22 cellular contexts compared by ENCODE assay signal in genomic region chr13:71625183-71625582, GRCh38.
DNase-seq lines count a peak whose midpoint lies in the region; ATAC-seq and TF ChIP-seq lines count a peak whose summit lies in the region.
"Had no signal": no experiment of that assay in that cellular context is flagged by ENCODE, and none has a peak within 500 bp of the region (broad histone marks: within the 10 kb centered on the region; RNA-seq: fewer than 3 reads in every experiment).

No MANE protein-coding gene starts in this region.

- no peaks in the 10 kb centered on the region for H3K36me3 ChIP-seq in IMR-90 (ENCODE audit: control insufficient read depth, insufficient read depth, low read length)
- H3K36me3 ChIP-seq: SJCRH30 had no signal

- H3K27me3 Mint-ChIP-seq in glutamatergic neuron (ENCODE audit: unreplicated experiment), result no peaks in the 10 kb centered on the region
- H3K27me3 Mint-ChIP-seq: activated CD4-positive, alpha-beta T cell treated with anti-CD3 and anti-CD28 coated beads, Interleukin-2, amount 10 ng/mL, durations not matched to agents 7 days and 5 days; activated CD8-positive, alpha-beta memory T cell treated with anti-CD3 and anti-CD28 coated beads, Interleukin-2, amount 10 ng/mL, durations not matched to agents 7 days and 5 days; activated naive CD4-positive, alpha-beta T cell treated with anti-CD3 and anti-CD28 coated beads, Interleukin-2, amount 10 ng/mL, durations not matched to agents 7 days and 5 days; CD4-positive, CD25-positive, alpha-beta regulatory T cell; natural killer cell treated with Interleukin-12 subunit alpha and Interleukin-12 subunit beta and Interleukin-15 and Interleukin-18, amount 100 ng/mL, for 72 hours had no signal

- no peak overlapping the region for H3K9ac ChIP-seq in IMR-90 (ENCODE audit: low read depth, low read length)
- H3K9ac ChIP-seq: parathyroid adenoma had no signal

- TF ChIP-seq CTCF in IMR-90 (conservative IDR thresholded peaks at IDR 0.05; ENCODE audit: low read depth, low read length), result no peak
- no peak for TF ChIP-seq CTCF in VCaP (conservative IDR thresholded peaks at IDR 0.05)
- TF ChIP-seq CTCF in glutamatergic neuron (IDR thresholded peaks at IDR 0.05; ENCODE audit: partially characterized antibody, unreplicated experiment), result no peak

- intact Hi-C loops in IMR-90 (cut with micrococcal nuclease), result no loop called here

- H2AFZ ChIP-seq in IMR-90 (replicated peaks; ENCODE audit: low read length, poor library complexity), result no peak overlapping the region
- H2AFZ ChIP-seq: parathyroid adenoma had no signal

- no peak overlapping the region; the same call in 1 of the 2 replicates for H3K23ac ChIP-seq in IMR-90 (ENCODE audit: low read depth, low read length)

- DNase-seq in IMR-90 (peak; percentile 12), glutamatergic neuron (no peak), pulmonary artery endothelial cell (ENCODE audit: low read depth, low spot score) (peak; percentile 36), middle frontal gyrus (ENCODE audit: extremely low spot score, low spot score) (no peak), activated T-cell treated with anti-CD3 and anti-CD28 coated beads for 4 hours (no peak), caudate nucleus (lab: John Stamatoyannopoulos, UW) (no peak)
- DNase-seq: activated CD4-positive, alpha-beta T cell treated with anti-CD3 and anti-CD28 coated beads, Interleukin-2, amount 10 ng/mL, durations not matched to agents 7 days and 5 days; activated CD8-positive, alpha-beta memory T cell treated with anti-CD3 and anti-CD28 coated beads, Interleukin-2, amount 10 ng/mL, durations not matched to agents 7 days and 5 days; activated naive CD4-positive, alpha-beta T cell treated with anti-CD3 and anti-CD28 coated beads, Interleukin-2, amount 10 ng/mL, durations not matched to agents 7 days and 5 days; CD4-positive, CD25-positive, alpha-beta regulatory T cell; head of caudate nucleus; NCI-H187 treated with DMSO at 0.1 percent for 48 hours; SJCRH30; stimulated activated CD4-positive, alpha-beta T cell treated with anti-CD3 and anti-CD28 coated beads, Interleukin-15, amount 100 ng/mL, for 24 hours; stimulated activated naive CD8-positive, alpha-beta T cell treated with anti-CD3 and anti-CD28 coated beads, Interleukin-15, Interleukin-2, amounts not matched to agents 100 U/mL and 50 U/mL, for 24 hours had no signal

- dilution Hi-C loops in IMR-90 (cut with HindIII; ENCODE audit: low sequenced_read_pairs, unreplicated experiment), result no loop called here

- no TSS peak for BruUV-seq in IMR-90 (replicated peaks; lab: Mats Ljungman, UMichigan)

- peak overlapping the region; percentile 86 for H2BK5ac ChIP-seq in IMR-90 (ENCODE audit: low read depth, low read length, poor library complexity, severe bottlenecking)

- ATAC-seq in IMR-90 (ENCODE audit: low read depth), result peak; percentile 16
- ATAC-seq: activated CD8-positive, alpha-beta memory T cell treated with anti-CD3 and anti-CD28 coated beads, Interleukin-2, amount 10 ng/mL, durations not matched to agents 7 days and 5 days; natural killer cell treated with Interleukin-12 subunit alpha and Interleukin-12 subunit beta and Interleukin-15 and Interleukin-18, amount 100 ng/mL, for 72 hours; Panc1; sciatic nerve; stimulated activated naive CD8-positive, alpha-beta T cell treated with anti-CD3 and anti-CD28 coated beads, Interleukin-15, Interleukin-2, amounts not matched to agents 100 U/mL and 50 U/mL, for 24 hours had no signal

- H2AK5ac ChIP-seq in IMR-90 (ENCODE audit: low read depth, low read length), result no peak overlapping the region

- H4K20me1 ChIP-seq in IMR-90 (ENCODE audit: insufficient read depth, low read length), result no peaks in the 10 kb centered on the region

- H3K56ac ChIP-seq in IMR-90 (ENCODE audit: extremely low read depth, insufficient read depth, low read length), result peak overlapping the region; percentile 5

- no CpG with 5 or more reads among the region's 1 CpG for WGBS in IMR-90 (ENCODE audit: extremely low coverage in 2 of 2, insufficient read length in 1 of 2), 2 experiments

- H4K8ac ChIP-seq in IMR-90 (ENCODE audit: low read depth in 2 of 2, low read length in 2 of 2), result peak overlapping the region; percentile 31 to 79; a peak in 2 of 4 replicates

- H3K9me3 Mint-ChIP-seq in glutamatergic neuron (ENCODE audit: unreplicated experiment), result peaks cover 11% of the 10 kb centered on the region
- H3K9me3 Mint-ChIP-seq: activated CD4-positive, alpha-beta T cell treated with anti-CD3 and anti-CD28 coated beads, Interleukin-2, amount 10 ng/mL, durations not matched to agents 7 days and 5 days; activated naive CD4-positive, alpha-beta T cell treated with anti-CD3 and anti-CD28 coated beads, Interleukin-2, amount 10 ng/mL, durations not matched to agents 7 days and 5 days; activated T-helper 1 cell treated with anti-CD3 and anti-CD28 coated beads, Interleukin-12 subunit alpha, Interleukin-12 subunit beta, Interleukin-2, Interleukin-4 antibody, amounts not matched to agents 30 ng/mL and 10 ng/mL and 1 ng/mL, durations not matched to agents 14 hours and 24 hours and 36 hours; T-helper 1 cell treated with Interleukin-12 subunit alpha and Interleukin-12 subunit beta and Interleukin-4 antibody, amounts not matched to agents 30 μg/mL and 1 μg/mL, for 36 hours had no signal

- H3K4me1 Mint-ChIP-seq in glutamatergic neuron (ENCODE audit: low read depth, unreplicated experiment), result peaks cover 39% of the 10 kb centered on the region
- H3K4me1 Mint-ChIP-seq: activated CD4-positive, alpha-beta T cell treated with anti-CD3 and anti-CD28 coated beads, Interleukin-2, amount 10 ng/mL, durations not matched to agents 7 days and 5 days; activated CD8-positive, alpha-beta memory T cell treated with anti-CD3 and anti-CD28 coated beads, Interleukin-2, amount 10 ng/mL, durations not matched to agents 7 days and 5 days; activated naive CD4-positive, alpha-beta T cell treated with anti-CD3 and anti-CD28 coated beads, Interleukin-2, amount 10 ng/mL, durations not matched to agents 7 days and 5 days; CD4-positive, CD25-positive, alpha-beta regulatory T cell had no signal

- peak overlapping the region; percentile 84; the same call in 1 of the 2 replicates for H2BK120ac ChIP-seq in IMR-90 (ENCODE audit: low read depth, low read length)

- H3K79me1 ChIP-seq in IMR-90 (ENCODE audit: low read depth in 1 of 2, low read length in 2 of 2), result no peaks in the 10 kb centered on the region

- in situ Hi-C loops in IMR-90 (cut with MboI; ENCODE audit: low sequenced_read_pairs), result no loop called here

- POLR2A ChIA-PET in IMR-90 (lab: Charles Lee; ENCODE audit: unreplicated experiment), result no interaction called here

- H2BK15ac ChIP-seq in IMR-90 (ENCODE audit: low read depth, low read length), result no peak overlapping the region

- no peaks in the 10 kb centered on the region for H3K9me3 ChIP-seq in IMR-90 (ENCODE audit: control insufficient read depth, insufficient read depth, low read length)
- H3K9me3 ChIP-seq: SJCRH30 had no signal

- CTCF ChIA-PET in IMR-90 (lab: Yijun Ruan, JAX), result no interaction called here

- H3K14ac ChIP-seq in IMR-90 (replicated peaks; ENCODE audit: low read depth, low read length), result no peak overlapping the region

- H3K27ac Mint-ChIP-seq in glutamatergic neuron (ENCODE audit: unreplicated experiment), result peak overlapping the region; percentile 41
- H3K27ac Mint-ChIP-seq: activated CD4-positive, alpha-beta T cell treated with anti-CD3 and anti-CD28 coated beads, Interleukin-2, amount 10 ng/mL, durations not matched to agents 7 days and 5 days; activated CD8-positive, alpha-beta memory T cell treated with anti-CD3 and anti-CD28 coated beads, Interleukin-2, amount 10 ng/mL, durations not matched to agents 7 days and 5 days; activated naive CD4-positive, alpha-beta T cell treated with anti-CD3 and anti-CD28 coated beads, Interleukin-2, amount 10 ng/mL, durations not matched to agents 7 days and 5 days; activated T-helper 1 cell treated with anti-CD3 and anti-CD28 coated beads, Interleukin-12 subunit alpha, Interleukin-12 subunit beta, Interleukin-2, Interleukin-4 antibody, amounts not matched to agents 30 ng/mL and 10 ng/mL and 1 ng/mL, durations not matched to agents 14 hours and 24 hours and 36 hours; CD4-positive, CD25-positive, alpha-beta regulatory T cell; natural killer cell treated with Interleukin-12 subunit alpha and Interleukin-12 subunit beta and Interleukin-15 and Interleukin-18, amount 100 ng/mL, for 72 hours; T-helper 1 cell treated with Interleukin-12 subunit alpha and Interleukin-12 subunit beta and Interleukin-4 antibody, amounts not matched to agents 30 μg/mL and 1 μg/mL, for 36 hours had no signal

- H3K27ac ChIP-seq in IMR-90 (ENCODE audit: insufficient read depth, low read length), result peak overlapping the region; percentile 70; the same call in 1 of the 2 replicates
- H3K27ac ChIP-seq in VCaP, result peak overlapping the region; percentile 26
- H3K27ac ChIP-seq in caudate nucleus (ENCODE audit: low read depth, low read length), result no peak overlapping the region
- H3K27ac ChIP-seq: parathyroid adenoma, SJCRH30 had no signal

- peak overlapping the region; percentile 53; the same call in 1 of the 2 replicates for H3K18ac ChIP-seq in IMR-90 (ENCODE audit: low read depth, low read length)

- H3K4me3 ChIP-seq in IMR-90 (ENCODE audit: insufficient read depth, low read depth, low read length), result no peak overlapping the region
- H3K4me3 ChIP-seq: SJCRH30 had no signal

- H3K4me2 ChIP-seq in IMR-90 (ENCODE audit: low read depth, low read length), result peak overlapping the region; percentile 78

- TF ChIP-seq RAD21 in IMR-90 (IDR thresholded peaks at IDR 0.05; ENCODE audit: low read length), result no peak

- peaks cover 2% of the 10 kb centered on the region; the same call in 1 of the 2 replicates for H3K9me1 ChIP-seq in IMR-90 (ENCODE audit: insufficient read depth, low read length)

- H3K4me1 ChIP-seq in IMR-90 (ENCODE audit: control insufficient read depth, insufficient read depth, low read length), result peaks cover 6% of the 10 kb centered on the region; the same call in 1 of the 2 replicates

- no peak overlapping the region for H2AK9ac ChIP-seq in IMR-90 (replicated peaks; ENCODE audit: low read depth, low read length, poor library complexity)

- H2BK20ac ChIP-seq in IMR-90 (ENCODE audit: low read depth, low read length), result peak overlapping the region; percentile 41; the same call in 1 of the 2 replicates

- H4K5ac ChIP-seq in IMR-90 (ENCODE audit: low read depth, low read length), result peak overlapping the region; percentile 41; the same call in 1 of the 2 replicates

- no peak overlapping the region for H4K91ac ChIP-seq in IMR-90 (ENCODE audit: insufficient read depth, low read depth, low read length)

- no peak for TF ChIP-seq POLR2A in IMR-90 (IDR thresholded peaks at IDR 0.05; ENCODE audit: low read depth, low read length)

- no peaks in the 10 kb centered on the region for H3K27me3 ChIP-seq in IMR-90 (ENCODE audit: control insufficient read depth, insufficient read depth, low read length)
- H3K27me3 ChIP-seq: SJCRH30 had no signal

- peaks cover 5% of the 10 kb centered on the region for H3K36me3 Mint-ChIP-seq in glutamatergic neuron (ENCODE audit: unreplicated experiment)
- H3K36me3 Mint-ChIP-seq: activated CD8-positive, alpha-beta memory T cell treated with anti-CD3 and anti-CD28 coated beads, Interleukin-2, amount 10 ng/mL, durations not matched to agents 7 days and 5 days; activated naive CD4-positive, alpha-beta T cell treated with anti-CD3 and anti-CD28 coated beads, Interleukin-2, amount 10 ng/mL, durations not matched to agents 7 days and 5 days; CD4-positive, CD25-positive, alpha-beta regulatory T cell; natural killer cell treated with Interleukin-12 subunit alpha and Interleukin-12 subunit beta and Interleukin-15 and Interleukin-18, amount 100 ng/mL, for 72 hours had no signal

- H3K4ac ChIP-seq in IMR-90 (ENCODE audit: low read depth, low read length), result peak overlapping the region; percentile 38; the same call in 1 of the 2 replicates

- H3K4me3 Mint-ChIP-seq in glutamatergic neuron (ENCODE audit: unreplicated experiment), result peak overlapping the region; percentile 33
- H3K4me3 Mint-ChIP-seq: activated CD4-positive, alpha-beta T cell treated with anti-CD3 and anti-CD28 coated beads, Interleukin-2, amount 10 ng/mL, durations not matched to agents 7 days and 5 days; activated CD8-positive, alpha-beta memory T cell treated with anti-CD3 and anti-CD28 coated beads, Interleukin-2, amount 10 ng/mL, durations not matched to agents 7 days and 5 days; activated naive CD4-positive, alpha-beta T cell treated with anti-CD3 and anti-CD28 coated beads, Interleukin-2, amount 10 ng/mL, durations not matched to agents 7 days and 5 days; activated T-helper 1 cell treated with anti-CD3 and anti-CD28 coated beads, Interleukin-12 subunit alpha, Interleukin-12 subunit beta, Interleukin-2, Interleukin-4 antibody, amounts not matched to agents 30 ng/mL and 10 ng/mL and 1 ng/mL, durations not matched to agents 14 hours and 24 hours and 36 hours; CD4-positive, CD25-positive, alpha-beta regulatory T cell; natural killer cell treated with Interleukin-12 subunit alpha and Interleukin-12 subunit beta and Interleukin-15 and Interleukin-18, amount 100 ng/mL, for 72 hours; T-helper 1 cell treated with Interleukin-12 subunit alpha and Interleukin-12 subunit beta and Interleukin-4 antibody, amounts not matched to agents 30 μg/mL and 1 μg/mL, for 36 hours had no signal

Comparison
In these comparisons a context has a peak if more than half of its experiments do, and no peak if none do; other contexts are left out.
1. DNase-seq: peak in IMR-90 (single experiment) and pulmonary artery endothelial cell (single experiment); none in glutamatergic neuron (single experiment), middle frontal gyrus (single experiment), activated T-cell treated with anti-CD3 and anti-CD28 coated beads for 4 hours (single experiment) and caudate nucleus (0 of 61).